ENCODE assay signal across 6 cellular contexts in the genomic region with DNA sequence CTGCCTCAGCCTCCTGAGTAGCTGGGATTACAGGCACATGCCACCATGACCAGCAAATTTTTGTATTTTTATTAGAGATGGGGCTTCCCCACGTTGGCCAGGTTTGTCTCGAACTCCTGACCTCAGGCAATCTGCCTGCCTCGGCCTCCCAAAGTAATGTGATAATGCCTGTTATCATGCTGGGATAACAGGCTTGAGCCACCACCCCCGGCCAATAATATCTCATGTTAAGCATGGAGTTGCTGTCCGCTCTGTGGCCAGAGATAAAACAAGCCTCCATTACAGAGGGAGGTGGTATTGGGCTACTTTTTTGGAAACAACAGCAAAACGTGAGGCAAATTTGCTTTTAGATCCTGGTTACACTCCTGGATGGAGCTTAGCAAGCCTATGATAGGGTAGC. TPM values are rescaled to one million over a fixed set of nuclear protein-coding genes. Genes with fewer than 3 reads are reported as not detected.
"Had no signal": no experiment of that assay in that cellular context is flagged by ENCODE, and none has a peak within 500 bp of the region (broad histone marks: within the 10 kb centered on the region; RNA-seq: fewer than 3 reads in every experiment).

No MANE protein-coding gene starts in this region.

RNA-seq across cellular contexts. Expression of gene ALG1L2, which starts 32.9 kb away (rescaled TPM):
- total RNA-seq: PC-3, Right ventricle myocardium inferior, RPMI7951, SJCRH30, SK-MEL-5 had no signal
- polyA plus RNA-seq: SK-N-SH had no signal
